8 cellular contexts compared by ENCODE assay signal in genomic region chr16:74368002-74368979, GRCh38. TPM values are rescaled to one million over a fixed set of nuclear protein-coding genes. Genes with fewer than 3 reads are reported as not detected.
DNase-seq lines count a peak whose midpoint lies in the region; ATAC-seq and TF ChIP-seq lines count a peak whose summit lies in the region.
"Not testable (repeated sequence)": the region's sequence is repeated elsewhere in the genome, so short reads cannot be mapped to it uniquely, and the experiment has no call there.

No MANE protein-coding gene starts in this region.

- H4K20me1 ChIP-seq in OCI-LY3 (ENCODE audit: insufficient read depth, low read length), result not testable (repeated sequence)

- H3K4me1 ChIP-seq in OCI-LY3 (ENCODE audit: low read length), result not testable (repeated sequence)

- H3K4me2 ChIP-seq in OCI-LY3 (ENCODE audit: low read length), result peak overlapping the region; percentile 78

- H3K9me3 ChIP-seq in OCI-LY3 (ENCODE audit: insufficient read depth, low read length), result not testable (repeated sequence)

- H3K27ac ChIP-seq in OCI-LY3 (ENCODE audit: low read length), result peak overlapping the region; percentile 29; the same call in 1 of the 2 replicates
- peak overlapping the region; percentile 47 for H3K27ac ChIP-seq in epithelial cell of prostate

- H3K4me3 ChIP-seq in OCI-LY3 (ENCODE audit: low read length), result peak overlapping the region; percentile 83

- not testable (repeated sequence) for H3K27me3 ChIP-seq in OCI-LY3 (ENCODE audit: low read depth, low read length)

- not testable (repeated sequence) for H2AFZ ChIP-seq in OCI-LY3 (ENCODE audit: low read depth, low read length)

- peak; percentile 94 for ATAC-seq in GM21528 (IDR thresholded peaks at IDR 0.05; ENCODE audit: low FRiP score, unreplicated experiment)

- DNase-seq in DMS 273 (lab: John Stamatoyannopoulos, UW; ENCODE audit: unreplicated experiment), result peak; percentile 98
- DNase-seq in HuH-7 (ENCODE audit: low spot score), result peak; percentile 84
- DNase-seq in activated T-cell treated with anti-CD3 and anti-CD28 coated beads for 4 hours, result peak; percentile 97
- peak; percentile 33 for DNase-seq in epithelial cell of prostate (ENCODE audit: low read depth, low spot score)
- DNase-seq in mucosa of gallbladder (ENCODE audit: low spot score), result peak; percentile 98
- peak; percentile 94 to 99 for DNase-seq in stimulated activated CD8-positive, alpha-beta memory T cell treated with anti-CD3 and anti-CD28 coated beads, Interleukin-4, amount 100 ng/mL, for 1 hour (ENCODE audit: low read depth in 2 of 2, low spot score in 1 of 2)

- TF ChIP-seq CTCF in OCI-LY3 (IDR thresholded peaks at IDR 0.05; ENCODE audit: low read depth, low read length), result not testable (repeated sequence)

- peaks cover 27% of the 10 kb centered on the region for H3K79me2 ChIP-seq in OCI-LY3 (ENCODE audit: low read length)

- peak overlapping the region; percentile 68 for H3K9ac ChIP-seq in OCI-LY3 (ENCODE audit: low read length)

- not testable (repeated sequence) for H3K36me3 ChIP-seq in OCI-LY3 (replicated peaks; ENCODE audit: low read depth, low read length)

RNA-seq across cellular contexts. Expression of gene NPIPB15, which starts 7.8 kb away (rescaled TPM):
- total RNA-seq in mucosa of gallbladder, result 5.6 TPM

RNA-seq across cellular contexts. Expression of gene CLEC18B, which starts 53.0 kb away (rescaled TPM):
- total RNA-seq in mucosa of gallbladder, result 6.0 TPM

Comparison
In these comparisons a context has a peak if more than half of its experiments do, and no peak if none do; other contexts are left out.
1. Peak in every context shown above with its lines: DNase-seq, ATAC-seq, H3K4me3 ChIP-seq and H3K27ac ChIP-seq.
2. DNase-seq: peak in every context shown above with its lines; median percentile 98 in DMS 273; 98 in mucosa of gallbladder; 97 in activated T-cell treated with anti-CD3 and anti-CD28 coated beads for 4 hours; 96 in stimulated activated CD8-positive, alpha-beta memory T cell treated with anti-CD3 and anti-CD28 coated beads, Interleukin-4, amount 100 ng/mL, for 1 hour; 84 in HuH-7; 33 in epithelial cell of prostate.